Comparison of ENCODE assay signal across 23 cellular contexts in genomic region chr1:12215562-12215961, GRCh38.
"Had no signal": no experiment of that assay in that cellular context is flagged by ENCODE, and none has a peak within 500 bp of the region (broad histone marks: within the 10 kb centered on the region; RNA-seq: fewer than 3 reads in every experiment).

No MANE protein-coding gene starts in this region.

- H2AFZ ChIP-seq: parathyroid adenoma had no signal

- H3K4me3 ChIP-seq: coronary artery, gastrocnemius medialis, lung, psoas muscle, sigmoid colon, testis, tibial artery had no signal

- ATAC-seq: effector memory CD8-positive, alpha-beta T cell; gastrocnemius medialis; left lobe of liver; right cardiac atrium; stimulated activated naive CD8-positive, alpha-beta T cell treated with anti-CD3 and anti-CD28 coated beads, Interleukin-15, Interleukin-2, amounts not matched to agents 100 U/mL and 50 U/mL, for 24 hours had no signal

- H3K9ac ChIP-seq: parathyroid adenoma had no signal

- H3K27me3 Mint-ChIP-seq: natural killer cell treated with Interleukin-12 subunit alpha and Interleukin-12 subunit beta and Interleukin-15 and Interleukin-18, amount 100 ng/mL, for 72 hours had no signal

- H3K79me2 ChIP-seq: parathyroid adenoma had no signal

- H3K36me3 ChIP-seq: gastrocnemius medialis, sigmoid colon, tibial artery had no signal

- H3K9me3 ChIP-seq: gastrocnemius medialis, psoas muscle, sigmoid colon, testis had no signal

- H3K4me1 ChIP-seq: gastrocnemius medialis, parathyroid adenoma, psoas muscle, sigmoid colon, testis, tibial artery had no signal

- H3K27me3 ChIP-seq: gastrocnemius medialis, sigmoid colon, testis had no signal

- DNase-seq: dermis blood vessel endothelial cell; effector memory CD8-positive, alpha-beta T cell; foreskin fibroblast; gastrocnemius medialis; naive B cell; right cardiac atrium; sigmoid colon; stimulated activated CD4-positive, alpha-beta T cell treated with anti-CD3 and anti-CD28 coated beads, Interleukin-2, amount 100 ng/mL, for 48 hours; stimulated activated naive CD8-positive, alpha-beta T cell treated with anti-CD3 and anti-CD28 coated beads, Interleukin-15, Interleukin-2, amounts not matched to agents 100 U/mL and 50 U/mL, for 24 hours; substantia nigra; testis; tibial artery had no signal

- H3K4me1 Mint-ChIP-seq: neural crest cell had no signal

- FAIRE-seq: endometrium, kidney had no signal

- H3K36me3 Mint-ChIP-seq: naive B cell; natural killer cell treated with Interleukin-12 subunit alpha and Interleukin-12 subunit beta and Interleukin-15 and Interleukin-18, amount 100 ng/mL, for 72 hours; type B pancreatic cell had no signal

- H3K9me3 Mint-ChIP-seq: effector memory CD8-positive, alpha-beta T cell; memory B cell; natural killer cell treated with Interleukin-12 subunit alpha and Interleukin-12 subunit beta and Interleukin-15 and Interleukin-18, amount 100 ng/mL, for 72 hours; type B pancreatic cell had no signal

- H3K4me3 Mint-ChIP-seq: effector memory CD8-positive, alpha-beta T cell; memory B cell; natural killer cell treated with Interleukin-12 subunit alpha and Interleukin-12 subunit beta and Interleukin-15 and Interleukin-18, amount 100 ng/mL, for 72 hours; neural crest cell; type B pancreatic cell had no signal

- H3K27ac ChIP-seq: coronary artery, gastrocnemius medialis, parathyroid adenoma, psoas muscle, sigmoid colon, testis, tibial artery had no signal

- H3K27ac Mint-ChIP-seq: effector memory CD8-positive, alpha-beta T cell; memory B cell; natural killer cell treated with Interleukin-12 subunit alpha and Interleukin-12 subunit beta and Interleukin-15 and Interleukin-18, amount 100 ng/mL, for 72 hours; type B pancreatic cell had no signal
